ENCODE assay signal across 7 cellular contexts in the genomic region with DNA sequence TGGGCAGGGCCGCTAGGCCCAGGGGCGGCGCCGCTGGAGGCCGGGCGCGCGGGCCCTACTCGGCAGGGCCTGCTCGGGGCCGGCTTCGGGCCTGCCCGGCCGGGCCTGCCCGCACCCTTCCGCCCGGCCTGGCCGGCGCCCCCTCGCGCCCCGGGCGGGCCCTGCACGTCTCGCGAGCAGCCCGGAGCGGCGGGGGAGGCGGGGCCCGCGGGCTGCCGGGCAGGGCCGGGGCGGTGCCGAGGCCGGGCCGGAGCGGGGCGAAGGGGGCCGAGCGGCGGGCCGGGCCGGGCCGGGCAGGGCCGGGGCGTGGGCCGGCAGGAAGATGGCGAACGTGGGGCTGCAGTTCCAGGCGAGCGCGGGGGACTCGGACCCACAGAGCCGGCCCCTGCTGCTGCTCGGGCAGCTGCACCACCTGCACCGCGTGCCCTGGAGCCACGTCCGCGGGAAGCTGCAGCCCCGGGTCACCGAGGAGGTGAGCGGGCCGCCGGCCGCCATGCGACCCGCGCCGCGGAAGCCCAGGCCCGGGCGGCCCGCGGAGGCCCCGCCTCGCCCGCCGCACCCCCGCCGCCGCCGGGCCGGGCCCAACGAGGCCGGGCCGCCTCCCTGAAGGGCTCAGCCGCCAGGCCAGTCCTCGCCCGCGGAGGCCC.
DNase-seq lines count a peak whose midpoint lies in the region; ATAC-seq, FAIRE-seq and TF ChIP-seq lines count a peak whose summit lies in the region.

A gene with protein sequence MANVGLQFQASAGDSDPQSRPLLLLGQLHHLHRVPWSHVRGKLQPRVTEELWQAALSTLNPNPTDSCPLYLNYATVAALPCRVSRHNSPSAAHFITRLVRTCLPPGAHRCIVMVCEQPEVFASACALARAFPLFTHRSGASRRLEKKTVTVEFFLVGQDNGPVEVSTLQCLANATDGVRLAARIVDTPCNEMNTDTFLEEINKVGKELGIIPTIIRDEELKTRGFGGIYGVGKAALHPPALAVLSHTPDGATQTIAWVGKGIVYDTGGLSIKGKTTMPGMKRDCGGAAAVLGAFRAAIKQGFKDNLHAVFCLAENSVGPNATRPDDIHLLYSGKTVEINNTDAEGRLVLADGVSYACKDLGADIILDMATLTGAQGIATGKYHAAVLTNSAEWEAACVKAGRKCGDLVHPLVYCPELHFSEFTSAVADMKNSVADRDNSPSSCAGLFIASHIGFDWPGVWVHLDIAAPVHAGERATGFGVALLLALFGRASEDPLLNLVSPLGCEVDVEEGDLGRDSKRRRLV (plus strand): TSS at position 222 of the 647 bp plus-strand sequence. CDS start 101 bp downstream, at position 323.

- H3K4me1 ChIP-seq in muscle layer of colon (ENCODE audit: insufficient read depth, low read length): peaks cover 46% of the 10 kb centered on the region

- peak within 1 kb of the TSS; percentile 84 for H3K27ac ChIP-seq in muscle layer of colon (ENCODE audit: low read depth, low read length)

- H3K36me3 ChIP-seq in muscle layer of colon (ENCODE audit: insufficient read depth, low read length): peaks cover 25% of the 10 kb centered on the region

- no peak for FAIRE-seq in GM18507 (lab: Jason Lieb, UNC)

- TF ChIP-seq CTCF in epithelial cell of esophagus (IDR thresholded peaks at IDR 0.05; ENCODE audit: insufficient read depth, low read depth, low read length, missing control alignments): no peak

- peak; percentile 82 for ATAC-seq in HG02870 (IDR thresholded peaks at IDR 0.05; ENCODE audit: unreplicated experiment)
- peak; percentile 96 for ATAC-seq in stimulated activated naive B cell treated with anti-CD40 and anti-IgM and Interleukin-4, amounts not matched to agents 10 μg/mL and 1 μg/mL and 100 μg/mL, for 72 hours (replicated peaks)

- H3K9ac ChIP-seq in muscle layer of colon (ENCODE audit: low read length): peak within 1 kb of the TSS; percentile 3

- H3K4me3 ChIP-seq in epithelial cell of esophagus (ENCODE audit: low read length) (peak within 1 kb of the TSS; percentile 33), muscle layer of colon (ENCODE audit: low read depth in 1 of 2, low read length in 2 of 2) (peak within 1 kb of the TSS; percentile 29 to 63)

- DNase-seq in GM18507 (ENCODE audit: extremely low spot score, insufficient read length, low read depth) (peak; percentile 86), NCI-H510A (lab: John Stamatoyannopoulos, UW) (peak; percentile 34), epithelial cell of esophagus (ENCODE audit: low read depth) (peak; percentile 69)
- DNase-seq in activated CD8-positive, alpha-beta memory T cell treated with anti-CD3 and anti-CD28 coated beads, Interleukin-2, amount 50 U/mL, for 48 hours: peak; percentile 80
- peak; percentile 41 for DNase-seq in stimulated activated naive B cell treated with anti-CD40 and anti-IgM and Interleukin-4, amounts not matched to agents 10 μg/mL and 1 μg/mL and 100 μg/mL, for 72 hours

- H3K27me3 Mint-ChIP-seq in stimulated activated naive B cell treated with anti-CD40 and anti-IgM and Interleukin-4, amounts not matched to agents 10 μg/mL and 1 μg/mL and 100 μg/mL, for 72 hours: no peaks in the 10 kb centered on the region

- H3K27me3 ChIP-seq in muscle layer of colon (ENCODE audit: control insufficient read depth in 1 of 2, insufficient read depth in 2 of 2, low read length in 2 of 2): no peaks in the 10 kb centered on the region

- peak within 1 kb of the TSS; percentile 78 for H3K27ac Mint-ChIP-seq in stimulated activated naive B cell treated with anti-CD40 and anti-IgM and Interleukin-4, amounts not matched to agents 10 μg/mL and 1 μg/mL and 100 μg/mL, for 72 hours

- no peaks in the 10 kb centered on the region for H3K9me3 Mint-ChIP-seq in stimulated activated naive B cell treated with anti-CD40 and anti-IgM and Interleukin-4, amounts not matched to agents 10 μg/mL and 1 μg/mL and 100 μg/mL, for 72 hours

- no peaks in the 10 kb centered on the region for H3K9me3 ChIP-seq in muscle layer of colon (ENCODE audit: low read length)

- peak within 1 kb of the TSS; percentile 79 to 82 for H3K4me3 Mint-ChIP-seq in stimulated activated naive B cell treated with anti-CD40 and anti-IgM and Interleukin-4, amounts not matched to agents 10 μg/mL and 1 μg/mL and 100 μg/mL, for 72 hours

- peaks cover 14 to 16% of the 10 kb centered on the region in 2 donors for H3K36me3 Mint-ChIP-seq in stimulated activated naive B cell treated with anti-CD40 and anti-IgM and Interleukin-4, amounts not matched to agents 10 μg/mL and 1 μg/mL and 100 μg/mL, for 72 hours

- H3K4me1 Mint-ChIP-seq in stimulated activated naive B cell treated with anti-CD40 and anti-IgM and Interleukin-4, amounts not matched to agents 10 μg/mL and 1 μg/mL and 100 μg/mL, for 72 hours: peaks cover 13% of the 10 kb centered on the region in 2 donors

Comparison
In these comparisons a context has a peak if more than half of its experiments do, and no peak if none do; other contexts are left out.
1. Peak in every context shown above with its lines: DNase-seq, ATAC-seq, H3K4me3 ChIP-seq and H3K27ac ChIP-seq.
2. DNase-seq: peak in every context shown above with its lines; median percentile 86 in GM18507; 80 in activated CD8-positive, alpha-beta memory T cell treated with anti-CD3 and anti-CD28 coated beads, Interleukin-2, amount 50 U/mL, for 48 hours; 69 in epithelial cell of esophagus; 41 in stimulated activated naive B cell treated with anti-CD40 and anti-IgM and Interleukin-4, amounts not matched to agents 10 μg/mL and 1 μg/mL and 100 μg/mL, for 72 hours; 34 in NCI-H510A.